ENCODE assay signal across 25 cellular contexts in genomic region chr3:126345231-126345630, GRCh38. TPM values are rescaled to one million over a fixed set of nuclear protein-coding genes. Genes with fewer than 3 reads are reported as not detected.
"Had no signal": no experiment of that assay in that cellular context is flagged by ENCODE, and none has a peak within 500 bp of the region (broad histone marks: within the 10 kb centered on the region; RNA-seq: fewer than 3 reads in every experiment).

No MANE protein-coding gene starts in this region.

- ATAC-seq: effector memory CD8-positive, alpha-beta T cell; left ventricle myocardium superior; sciatic nerve; stimulated activated memory B cell treated with anti-CD40 and anti-IgM and Interleukin-4, amounts not matched to agents 10 μg/mL and 1 μg/mL and 100 μg/mL, for 72 hours; upper lobe of right lung had no signal

- H3K4me1 ChIP-seq: parathyroid adenoma had no signal

- H3K36me3 ChIP-seq: cardiac muscle cell, neutrophil had no signal

- H3K4me1 Mint-ChIP-seq: activated CD4-positive, alpha-beta memory T cell treated with anti-CD3 and anti-CD28 coated beads, Interleukin-2, amount 10 ng/mL, durations not matched to agents 7 days and 5 days; activated naive CD8-positive, alpha-beta T cell treated with anti-CD3 and anti-CD28 coated beads for 36 hours; memory B cell; stimulated activated memory B cell treated with anti-CD40 and anti-IgM and Interleukin-4, amounts not matched to agents 10 μg/mL and 1 μg/mL and 100 μg/mL, for 72 hours had no signal

- H3K9me3 Mint-ChIP-seq: activated CD4-positive, alpha-beta memory T cell treated with anti-CD3 and anti-CD28 coated beads, Interleukin-2, amount 10 ng/mL, durations not matched to agents 7 days and 5 days; activated naive CD8-positive, alpha-beta T cell treated with anti-CD3 and anti-CD28 coated beads for 36 hours; effector memory CD8-positive, alpha-beta T cell; stimulated activated memory B cell treated with anti-CD40 and anti-IgM and Interleukin-4, amounts not matched to agents 10 μg/mL and 1 μg/mL and 100 μg/mL, for 72 hours had no signal

- H3K9me3 ChIP-seq: neutrophil, upper lobe of right lung had no signal

- H3K9ac ChIP-seq: parathyroid adenoma had no signal

- H3K27me3 Mint-ChIP-seq: activated CD4-positive, alpha-beta memory T cell treated with anti-CD3 and anti-CD28 coated beads, Interleukin-2, amount 10 ng/mL, durations not matched to agents 7 days and 5 days; activated naive CD8-positive, alpha-beta T cell treated with anti-CD3 and anti-CD28 coated beads for 36 hours had no signal

- H3K27ac ChIP-seq: cardiac muscle cell, epithelial cell of prostate, neutrophil, parathyroid adenoma, thoracic aorta, upper lobe of right lung, VCaP had no signal

- H3K27me3 ChIP-seq: cardiac muscle cell, upper lobe of right lung had no signal

- H3K4me3 ChIP-seq: cardiac muscle cell, smooth muscle cell, thoracic aorta, upper lobe of right lung had no signal

- DNase-seq: activated CD4-positive, alpha-beta T cell treated with anti-CD3 and anti-CD28 coated beads for 48 hours; activated gamma-delta T cell treated with Interleukin-2 at 50 U/mL for 16 hours; activated naive CD8-positive, alpha-beta T cell treated with anti-CD3 and anti-CD28 coated beads for 36 hours; amniotic stem cell; effector memory CD8-positive, alpha-beta T cell; foreskin fibroblast; left ventricle myocardium superior; stimulated activated CD4-positive, alpha-beta T cell treated with anti-CD3 and anti-CD28 coated beads, Interleukin-4, amount 100 ng/mL, for 4 hours; T-helper 2 cell had no signal

- H3K4me3 Mint-ChIP-seq: activated CD4-positive, alpha-beta memory T cell treated with anti-CD3 and anti-CD28 coated beads, Interleukin-2, amount 10 ng/mL, durations not matched to agents 7 days and 5 days; activated naive CD8-positive, alpha-beta T cell treated with anti-CD3 and anti-CD28 coated beads for 36 hours; effector memory CD8-positive, alpha-beta T cell; memory B cell; stimulated activated memory B cell treated with anti-CD40 and anti-IgM and Interleukin-4, amounts not matched to agents 10 μg/mL and 1 μg/mL and 100 μg/mL, for 72 hours had no signal

- H3K36me3 Mint-ChIP-seq: activated naive CD8-positive, alpha-beta T cell treated with anti-CD3 and anti-CD28 coated beads for 36 hours; stimulated activated memory B cell treated with anti-CD40 and anti-IgM and Interleukin-4, amounts not matched to agents 10 μg/mL and 1 μg/mL and 100 μg/mL, for 72 hours had no signal

RNA-seq across cellular contexts. Expression of gene KLF15, which starts 12.0 kb away (rescaled TPM):
- total RNA-seq: activated CD4-positive, alpha-beta memory T cell treated with anti-CD3 and anti-CD28 coated beads, Interleukin-2, amount 10 ng/mL, durations not matched to agents 7 days and 5 days; mononuclear cell; smooth muscle cell had no signal
- polyA plus RNA-seq: smooth muscle cell had no signal

RNA-seq across cellular contexts. Expression of gene CFAP100, which starts 49.5 kb away (rescaled TPM):
- total RNA-seq: activated CD4-positive, alpha-beta memory T cell treated with anti-CD3 and anti-CD28 coated beads, Interleukin-2, amount 10 ng/mL, durations not matched to agents 7 days and 5 days; activated naive CD8-positive, alpha-beta T cell treated with anti-CD3 and anti-CD28 coated beads for 36 hours; cardiac muscle cell; dermis microvascular lymphatic vessel endothelial cell; kidney epithelial cell; left ventricle myocardium superior; mononuclear cell; SK-MEL-5; smooth muscle cell; thoracic aorta; upper lobe of right lung had no signal
- polyA plus RNA-seq: cardiac muscle cell, smooth muscle cell had no signal
